Comparison of ENCODE assay signal across 16 cellular contexts in genomic region chr5:174412374-174412773, GRCh38.
"Had no signal": no experiment of that assay in that cellular context is flagged by ENCODE, and none has a peak within 500 bp of the region (broad histone marks: within the 10 kb centered on the region; RNA-seq: fewer than 3 reads in every experiment).

No MANE protein-coding gene starts in this region.

- DNase-seq: activated CD4-positive, alpha-beta T cell treated with anti-CD3 and anti-CD28 coated beads for 4 hours; activated CD8-positive, alpha-beta T cell treated with anti-CD3 and anti-CD28 coated beads for 36 hours; activated T-cell treated with anti-CD3 and anti-CD28 coated beads, Interleukin-2, amount 50 U/mL, for 48 hours; anterior cingulate cortex; effector memory CD4-positive, alpha-beta T cell; foreskin melanocyte; immature natural killer cell; left cardiac atrium; lower lobe of right lung; midbrain; psoas muscle; stimulated activated CD4-positive, alpha-beta T cell treated with anti-CD3 and anti-CD28 coated beads, Interleukin-1b, Interleukin-23, amount 100 ng/mL, for 48 hours; T-helper 2 cell had no signal

- H3K9me3 Mint-ChIP-seq: activated CD8-positive, alpha-beta T cell treated with anti-CD3 and anti-CD28 coated beads for 36 hours had no signal

- H3K27ac Mint-ChIP-seq: activated CD8-positive, alpha-beta T cell treated with anti-CD3 and anti-CD28 coated beads for 36 hours; dendritic cell treated with granulocyte-macrophage colony-stimulating factor and Interleukin-4, amounts not matched to agents 40 ng/mL and 50 ng/mL, for 4 days; immature natural killer cell; WTC11 had no signal

- H3K4me3 Mint-ChIP-seq: activated CD8-positive, alpha-beta T cell treated with anti-CD3 and anti-CD28 coated beads for 36 hours; dendritic cell treated with granulocyte-macrophage colony-stimulating factor and Interleukin-4, amounts not matched to agents 40 ng/mL and 50 ng/mL, for 4 days; immature natural killer cell; neural crest cell; WTC11 had no signal

- H3K36me3 Mint-ChIP-seq: immature natural killer cell, WTC11 had no signal

- H3K27me3 Mint-ChIP-seq: dendritic cell treated with granulocyte-macrophage colony-stimulating factor and Interleukin-4, amounts not matched to agents 40 ng/mL and 50 ng/mL, for 4 days had no signal

- H3K4me1 Mint-ChIP-seq: immature natural killer cell, WTC11 had no signal

- ATAC-seq: activated CD8-positive, alpha-beta T cell treated with anti-CD3 and anti-CD28 coated beads for 36 hours; lower lobe of right lung; psoas muscle; WTC11 had no signal
